ENCODE assay signal across 8 cellular contexts in the genomic region with DNA sequence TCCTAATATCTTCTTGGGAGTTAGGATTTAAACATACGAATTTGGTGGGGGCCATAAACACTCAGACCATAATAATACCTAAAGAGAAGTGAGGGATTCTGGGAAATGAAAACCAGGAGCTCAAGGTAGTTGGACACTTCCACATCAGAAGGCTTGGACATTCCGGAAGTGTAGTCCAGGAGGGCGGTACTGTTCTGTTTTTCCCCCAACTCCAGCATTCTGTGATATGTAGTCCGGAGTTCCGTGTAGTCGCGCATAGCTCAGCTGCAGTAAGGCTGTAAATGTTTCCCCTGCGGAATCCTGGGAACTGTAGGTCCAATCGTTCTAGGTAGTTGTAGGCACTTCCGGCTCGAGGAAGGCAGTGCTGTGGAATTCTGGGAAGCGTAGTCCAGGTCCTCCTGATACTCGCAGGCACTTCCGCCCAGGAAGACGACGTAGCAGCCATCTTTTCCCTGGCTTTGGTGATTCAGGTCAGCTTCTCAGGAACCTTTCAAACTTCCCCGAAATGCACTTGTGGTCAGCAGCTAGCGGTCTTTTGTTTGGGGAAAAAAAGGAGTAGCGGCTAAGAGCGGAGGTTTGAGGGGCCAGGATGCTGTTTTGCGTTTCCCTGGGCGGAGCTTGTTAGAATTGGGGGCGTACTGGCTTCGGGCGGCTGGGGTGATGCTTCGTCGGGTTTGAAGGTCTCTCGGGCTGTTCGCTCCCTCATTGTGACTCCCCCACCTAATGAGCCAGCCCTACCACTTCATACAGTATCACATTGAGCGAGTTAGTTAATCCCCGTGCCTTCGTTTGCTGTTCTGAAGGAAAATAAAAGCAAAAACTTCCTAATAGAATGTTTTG. TPM values are rescaled to one million over a fixed set of nuclear protein-coding genes. Genes with fewer than 3 reads are reported as not detected.
A peak's percentile ranks its signal among the peaks of the same experiment; 100 is the strongest.
DNase-seq lines count a peak whose midpoint lies in the region; ATAC-seq and TF ChIP-seq lines count a peak whose summit lies in the region.

A gene (plus strand): TSS at position 428 of the 840 bp plus-strand sequence. CDS start 4,981 bp downstream, outside the sequence.

- TF ChIP-seq POLR2A in GM18951 (IDR thresholded peaks at IDR 0.05; ENCODE audit: extremely low read depth, insufficient read depth, insufficient read length), result peak; percentile 68

- no peaks in the 10 kb centered on the region for H3K27me3 ChIP-seq in kidney epithelial cell (ENCODE audit: control insufficient read depth, insufficient read depth, low read length)

- DNase-seq in AG08396 (ENCODE audit: low spot score), result peak; percentile 91
- DNase-seq in NCI-H446 treated with DMSO at 0.1 percent for 48 hours (lab: John Stamatoyannopoulos, UW), result peak; percentile 98
- peak; percentile 63 for DNase-seq in activated CD4-positive, CD25-positive, alpha-beta regulatory T cell treated with anti-CD3 and anti-CD28 coated beads, Interleukin-2, amount 50 U/mL, for 72 hours
- DNase-seq in choroid plexus epithelial cell (ENCODE audit: low read depth), result peak; percentile 100
- peak; percentile 99 for DNase-seq in kidney epithelial cell (ENCODE audit: low read depth)
- DNase-seq in stimulated activated CD4-positive, alpha-beta T cell treated with anti-CD3 and anti-CD28 coated beads, Interleukin-15, amount 100 ng/mL, for 48 hours (ENCODE audit: low read depth in 2 of 2), result peak; percentile 74 to 76

- H3K36me3 ChIP-seq in kidney epithelial cell (ENCODE audit: control insufficient read depth, insufficient read depth, low read length), result peaks cover 1% of the 10 kb centered on the region

- in situ Hi-C loops in GM18951 (cut with MboI; ENCODE audit: low sequenced_read_pairs, unreplicated experiment), result no loop called here

- ATAC-seq in HG03280 (IDR thresholded peaks at IDR 0.05; ENCODE audit: unreplicated experiment), result peak; percentile 82

- H3K4me3 ChIP-seq in choroid plexus epithelial cell (ENCODE audit: low read depth, low read length) (peak within 1 kb of the TSS; percentile 69), kidney epithelial cell (ENCODE audit: low read depth, low read length) (peak within 1 kb of the TSS; percentile 82)

- no peak for TF ChIP-seq CTCF in choroid plexus epithelial cell (conservative IDR thresholded peaks at IDR 0.05; ENCODE audit: low read depth, low read length)
- no peak for TF ChIP-seq CTCF in kidney epithelial cell (IDR thresholded peaks at IDR 0.05; ENCODE audit: insufficient read depth, low read length, poor library complexity, severe bottlenecking)

RNA-seq across cellular contexts. Expression of the gene that starts here (rescaled TPM):
- 11.2 and 26.8 TPM in 2 replicates for total RNA-seq in kidney epithelial cell

Comparison
In these comparisons a context has a peak if more than half of its experiments do, and no peak if none do; other contexts are left out.
1. Peak in every context shown above with its lines: DNase-seq, ATAC-seq and H3K4me3 ChIP-seq.